Comparison of ENCODE assay signal across 1 cellular context in genomic region chr4:2842667-2843022, GRCh38.
TF ChIP-seq lines count a peak whose summit lies in the region.

No MANE protein-coding gene starts in this region.

TF ChIP-seq in GM12878, 131 proteins besides CTCF, POLR2A, EP300 and RAD21 (continued from another document):
- TF ChIP-seq, protein P1, sequence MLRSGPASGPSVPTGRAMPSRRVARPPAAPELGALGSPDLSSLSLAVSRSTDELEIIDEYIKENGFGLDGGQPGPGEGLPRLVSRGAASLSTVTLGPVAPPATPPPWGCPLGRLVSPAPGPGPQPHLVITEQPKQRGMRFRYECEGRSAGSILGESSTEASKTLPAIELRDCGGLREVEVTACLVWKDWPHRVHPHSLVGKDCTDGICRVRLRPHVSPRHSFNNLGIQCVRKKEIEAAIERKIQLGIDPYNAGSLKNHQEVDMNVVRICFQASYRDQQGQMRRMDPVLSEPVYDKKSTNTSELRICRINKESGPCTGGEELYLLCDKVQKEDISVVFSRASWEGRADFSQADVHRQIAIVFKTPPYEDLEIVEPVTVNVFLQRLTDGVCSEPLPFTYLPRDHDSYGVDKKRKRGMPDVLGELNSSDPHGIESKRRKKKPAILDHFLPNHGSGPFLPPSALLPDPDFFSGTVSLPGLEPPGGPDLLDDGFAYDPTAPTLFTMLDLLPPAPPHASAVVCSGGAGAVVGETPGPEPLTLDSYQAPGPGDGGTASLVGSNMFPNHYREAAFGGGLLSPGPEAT (IDR thresholded peaks at IDR 0.05; ENCODE audit: low read depth) = no peak
- TF ChIP-seq LARP7 (IDR thresholded peaks at IDR 0.05) = no peak
- TF ChIP-seq FOXM1 (IDR thresholded peaks at IDR 0.05; ENCODE audit: low read depth, low read length) = no peak
- TF ChIP-seq ZNF622 (IDR thresholded peaks at IDR 0.05) = no peak
- no peak for TF ChIP-seq ZBTB40 (IDR thresholded peaks at IDR 0.05; ENCODE audit: borderline replicate concordance)
- no peak for TF ChIP-seq EZH2 (IDR thresholded peaks at IDR 0.05; ENCODE audit: borderline replicate concordance, control insufficient read depth, low read depth, low read length)
- TF ChIP-seq, protein P2, sequence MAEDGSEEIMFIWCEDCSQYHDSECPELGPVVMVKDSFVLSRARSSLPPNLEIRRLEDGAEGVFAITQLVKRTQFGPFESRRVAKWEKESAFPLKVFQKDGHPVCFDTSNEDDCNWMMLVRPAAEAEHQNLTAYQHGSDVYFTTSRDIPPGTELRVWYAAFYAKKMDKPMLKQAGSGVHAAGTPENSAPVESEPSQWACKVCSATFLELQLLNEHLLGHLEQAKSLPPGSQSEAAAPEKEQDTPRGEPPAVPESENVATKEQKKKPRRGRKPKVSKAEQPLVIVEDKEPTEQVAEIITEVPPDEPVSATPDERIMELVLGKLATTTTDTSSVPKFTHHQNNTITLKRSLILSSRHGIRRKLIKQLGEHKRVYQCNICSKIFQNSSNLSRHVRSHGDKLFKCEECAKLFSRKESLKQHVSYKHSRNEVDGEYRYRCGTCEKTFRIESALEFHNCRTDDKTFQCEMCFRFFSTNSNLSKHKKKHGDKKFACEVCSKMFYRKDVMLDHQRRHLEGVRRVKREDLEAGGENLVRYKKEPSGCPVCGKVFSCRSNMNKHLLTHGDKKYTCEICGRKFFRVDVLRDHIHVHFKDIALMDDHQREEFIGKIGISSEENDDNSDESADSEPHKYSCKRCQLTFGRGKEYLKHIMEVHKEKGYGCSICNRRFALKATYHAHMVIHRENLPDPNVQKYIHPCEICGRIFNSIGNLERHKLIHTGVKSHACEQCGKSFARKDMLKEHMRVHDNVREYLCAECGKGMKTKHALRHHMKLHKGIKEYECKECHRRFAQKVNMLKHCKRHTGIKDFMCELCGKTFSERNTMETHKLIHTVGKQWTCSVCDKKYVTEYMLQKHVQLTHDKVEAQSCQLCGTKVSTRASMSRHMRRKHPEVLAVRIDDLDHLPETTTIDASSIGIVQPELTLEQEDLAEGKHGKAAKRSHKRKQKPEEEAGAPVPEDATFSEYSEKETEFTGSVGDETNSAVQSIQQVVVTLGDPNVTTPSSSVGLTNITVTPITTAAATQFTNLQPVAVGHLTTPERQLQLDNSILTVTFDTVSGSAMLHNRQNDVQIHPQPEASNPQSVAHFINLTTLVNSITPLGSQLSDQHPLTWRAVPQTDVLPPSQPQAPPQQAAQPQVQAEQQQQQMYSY (CRISPR knock-in tag; IDR thresholded peaks at IDR 0.05) = no peak
- TF ChIP-seq BMI1 (IDR thresholded peaks at IDR 0.05; ENCODE audit: borderline replicate concordance) = no peak
- no peak for TF ChIP-seq ZZZ3 (IDR thresholded peaks at IDR 0.05; ENCODE audit: control insufficient read depth, insufficient read length, low read depth)
- TF ChIP-seq, protein P3, sequence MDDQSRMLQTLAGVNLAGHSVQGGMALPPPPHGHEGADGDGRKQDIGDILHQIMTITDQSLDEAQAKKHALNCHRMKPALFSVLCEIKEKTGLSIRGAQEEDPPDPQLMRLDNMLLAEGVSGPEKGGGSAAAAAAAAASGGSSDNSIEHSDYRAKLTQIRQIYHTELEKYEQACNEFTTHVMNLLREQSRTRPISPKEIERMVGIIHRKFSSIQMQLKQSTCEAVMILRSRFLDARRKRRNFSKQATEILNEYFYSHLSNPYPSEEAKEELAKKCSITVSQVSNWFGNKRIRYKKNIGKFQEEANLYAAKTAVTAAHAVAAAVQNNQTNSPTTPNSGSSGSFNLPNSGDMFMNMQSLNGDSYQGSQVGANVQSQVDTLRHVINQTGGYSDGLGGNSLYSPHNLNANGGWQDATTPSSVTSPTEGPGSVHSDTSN (IDR thresholded peaks at IDR 0.05; ENCODE audit: insufficient replicate concordance, low read depth, low read length) = no peak
- no peak for TF ChIP-seq CREM (IDR thresholded peaks at IDR 0.05; ENCODE audit: low read depth)
TF ChIP-seq in GM12878: peak in this region for 0.
